Comparison of ENCODE assay signal across 5 cellular contexts in genomic region chr16:55813730-55814129, GRCh38. TPM values are rescaled to one million over a fixed set of nuclear protein-coding genes. Genes with fewer than 3 reads are reported as not detected.
"Had no signal": no experiment of that assay in that cellular context is flagged by ENCODE, and none has a peak within 500 bp of the region (broad histone marks: within the 10 kb centered on the region; RNA-seq: fewer than 3 reads in every experiment).

No MANE protein-coding gene starts in this region.

RNA-seq across cellular contexts. Expression of gene CES1, which starts 19.2 kb away (rescaled TPM):
- total RNA-seq: HT-29, LHCN-M2, MCF 10A, RPMI7951, SJSA1 had no signal
